In the genomic region with DNA sequence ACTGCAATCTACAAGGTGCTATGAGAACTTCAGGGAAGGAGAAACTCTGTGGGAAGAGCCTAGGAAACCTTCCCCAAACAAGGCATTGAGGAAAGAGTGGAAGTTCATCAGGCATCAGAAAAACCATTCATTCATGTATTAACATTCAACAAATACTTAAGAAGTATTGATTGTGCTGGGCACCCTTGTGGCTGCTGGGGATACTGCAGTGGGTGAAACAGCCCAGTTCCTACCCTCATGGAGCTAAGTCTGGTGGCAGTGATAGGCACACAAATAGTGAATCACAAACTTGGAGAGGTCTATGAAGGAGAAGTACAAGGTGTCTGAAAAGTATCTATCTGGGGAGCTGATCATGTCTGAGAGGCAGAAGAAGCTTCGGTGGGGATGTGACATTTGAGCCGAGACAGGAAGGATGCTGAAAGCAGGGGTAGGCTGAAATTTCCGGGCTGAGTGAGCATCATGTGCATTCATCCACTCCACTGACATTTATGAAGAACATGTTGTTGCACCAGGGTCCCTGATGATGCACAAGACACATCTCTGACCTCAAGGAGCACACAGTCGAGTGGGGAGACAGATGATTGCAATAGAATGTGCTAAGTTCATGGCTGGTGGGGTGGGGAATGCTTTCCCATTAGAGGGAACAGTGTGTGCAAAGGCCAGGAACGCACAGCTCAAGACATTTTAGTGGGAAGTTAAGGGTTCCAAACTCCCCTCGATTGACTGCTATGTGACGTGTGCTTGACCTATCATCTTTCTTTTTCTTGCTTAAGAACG, we compare ENCODE assay signal across 8 cellular contexts.
DNase-seq lines count a peak whose midpoint lies in the region; ATAC-seq, FAIRE-seq and TF ChIP-seq lines count a peak whose summit lies in the region.

No MANE protein-coding gene starts in this region.

- FAIRE-seq in K562 (lab: Jason Lieb, UNC), result no peak

- ATAC-seq in DND-41 (ENCODE audit: insufficient read depth, low read depth) (no peak), K562 (0 out of 3 replicates have a peak, but pooled peaks have one; percentile 40)

- WGBS in K562 (ENCODE audit: insufficient coverage, low coverage, missing lambda C conversion rate), result 0% methylated on average over 8 of the region's 8 CpGs

- H3K4me3 ChIP-seq in DND-41 (ENCODE audit: low read depth in 1 of 2, low read length in 2 of 2) (no peak overlapping the region), OCI-LY3 (ENCODE audit: low read length) (no peak overlapping the region), K562 (no peak overlapping the region), osteoblast (ENCODE audit: insufficient read depth, low read length) (no peak overlapping the region), colonic mucosa (no peak overlapping the region)

- H3K9me1 ChIP-seq in K562 (ENCODE audit: control insufficient read depth, insufficient read depth, low read length), result no peaks in the 10 kb centered on the region

- POLR2A ChIA-PET in K562 (lab: Yijun Ruan, JAX), result no interaction called here

- no peaks in the 10 kb centered on the region for H3K79me2 ChIP-seq in DND-41 (ENCODE audit: insufficient read depth, low read length)
- H3K79me2 ChIP-seq in OCI-LY3 (ENCODE audit: low read length), result no peaks in the 10 kb centered on the region
- H3K79me2 ChIP-seq in K562 (ENCODE audit: control insufficient read depth, insufficient read depth, low read length), result no peaks in the 10 kb centered on the region
- H3K79me2 ChIP-seq in osteoblast (ENCODE audit: insufficient read depth, low read length), result no peaks in the 10 kb centered on the region

- intact Hi-C loops in K562 (cut with micrococcal nuclease), result no loop called here
- intact Hi-C loops in colonic mucosa (cut with DNase I), result no loop called here

- in situ Hi-C loops in K562 (cut with MboI), result no loop called here

- TF ChIP-seq EP300 in K562 (IDR thresholded peaks at IDR 0.05; ENCODE audit: low read length), result no peak

- no peak for TF ChIP-seq RAD21 in K562 (CRISPR knock-in tag; conservative IDR thresholded peaks at IDR 0.05 in 1 of 2, IDR thresholded peaks at IDR 0.05 in 1 of 2)

- H3K4me1 ChIP-seq in DND-41 (ENCODE audit: insufficient read depth, low read length) (no peaks in the 10 kb centered on the region), OCI-LY3 (ENCODE audit: low read length) (peaks cover 12% of the 10 kb centered on the region), K562 (replicated peaks in 1 of 2; ENCODE audit: control insufficient read depth in 2 of 2, insufficient read depth in 2 of 2, low read length in 2 of 2) (no peaks in the 10 kb centered on the region), osteoblast (ENCODE audit: insufficient read depth, low read length) (no peaks in the 10 kb centered on the region), colonic mucosa (no peaks in the 10 kb centered on the region)

- TF ChIP-seq CTCF in DND-41 (IDR thresholded peaks at IDR 0.05; ENCODE audit: borderline replicate concordance, extremely low read depth, low read length, poor library complexity, severe bottlenecking) (peak; percentile 43), OCI-LY3 (IDR thresholded peaks at IDR 0.05; ENCODE audit: low read depth, low read length) (peak; percentile 49), K562 (IDR thresholded peaks at IDR 0.05 in 2 of 3, conservative IDR thresholded peaks at IDR 0.05 in 1 of 3; ENCODE audit: insufficient read depth in 2 of 3, low read depth in 1 of 3, low read length in 3 of 3) (peak in 1 of 3 experiments; percentile 41; a peak in 1 of 6 replicates), osteoblast (IDR thresholded peaks at IDR 0.05; ENCODE audit: extremely low read depth, low read depth, low read length) (peak; percentile 58), colonic mucosa (IDR thresholded peaks at IDR 0.05) (no peak)

- H3K9me3 ChIP-seq in DND-41 (ENCODE audit: insufficient read depth, low read length, severe bottlenecking), result no peaks in the 10 kb centered on the region
- H3K9me3 ChIP-seq in OCI-LY3 (ENCODE audit: insufficient read depth, low read length), result peaks cover 10% of the 10 kb centered on the region; the same call in 1 of the 2 replicates
- H3K9me3 ChIP-seq in K562 (replicated peaks; ENCODE audit: control insufficient read depth, insufficient read depth, low read depth, low read length), result no peaks in the 10 kb centered on the region
- no peaks in the 10 kb centered on the region for H3K9me3 ChIP-seq in osteoblast (ENCODE audit: low read depth, low read length)
- H3K9me3 ChIP-seq in colonic mucosa, result no peaks in the 10 kb centered on the region

- no peak for TF ChIP-seq POLR2A in K562 (conservative IDR thresholded peaks at IDR 0.05)

- CTCF ChIA-PET in K562 (lab: Yijun Ruan, JAX; ENCODE audit: low intra/inter-chr PET ratio), result no interaction called here

- H3K27me3 ChIP-seq in DND-41 (ENCODE audit: insufficient read depth, low read length, poor library complexity) (no peaks in the 10 kb centered on the region), OCI-LY3 (ENCODE audit: low read depth, low read length) (peaks cover 86% of the 10 kb centered on the region), K562 (ENCODE audit: control insufficient read depth in 2 of 2, insufficient read depth in 2 of 2, low read length in 2 of 2) (peaks cover 0 to 5% of the 10 kb centered on the region in 2 experiments; a peak in 1 of 5 replicates), osteoblast (ENCODE audit: insufficient read depth, low read length) (no peaks in the 10 kb centered on the region), colonic mucosa (no peaks in the 10 kb centered on the region)

- H3K36me3 ChIP-seq in DND-41 (ENCODE audit: insufficient read depth, low read length) (no peaks in the 10 kb centered on the region), OCI-LY3 (replicated peaks; ENCODE audit: low read depth, low read length) (peaks cover 7% of the 10 kb centered on the region), K562 (ENCODE audit: control insufficient read depth, insufficient read depth, low read length) (no peaks in the 10 kb centered on the region), osteoblast (ENCODE audit: insufficient read depth, low read length) (no peaks in the 10 kb centered on the region), colonic mucosa (no peaks in the 10 kb centered on the region)

- H2AFZ ChIP-seq in DND-41 (ENCODE audit: low read depth, low read length), result no peak overlapping the region
- no peak overlapping the region for H2AFZ ChIP-seq in OCI-LY3 (ENCODE audit: low read depth, low read length)
- H2AFZ ChIP-seq in K562 (ENCODE audit: low read depth, low read length), result no peak overlapping the region
- no peak overlapping the region for H2AFZ ChIP-seq in osteoblast (ENCODE audit: low read length)

- no peak overlapping the region for H3K9ac ChIP-seq in DND-41 (ENCODE audit: low read depth, low read length)
- H3K9ac ChIP-seq in OCI-LY3 (ENCODE audit: low read length), result no peak overlapping the region
- H3K9ac ChIP-seq in K562 (ENCODE audit: insufficient read depth in 1 of 2, low read depth in 2 of 2, low read length in 2 of 2), result no peak overlapping the region
- no peak overlapping the region for H3K9ac ChIP-seq in colonic mucosa (ENCODE audit: low read depth in 2 of 2, low read length in 2 of 2)

- no peaks in the 10 kb centered on the region for H4K20me1 ChIP-seq in DND-41 (ENCODE audit: insufficient read depth, low read length)
- H4K20me1 ChIP-seq in OCI-LY3 (ENCODE audit: insufficient read depth, low read length), result no peaks in the 10 kb centered on the region
- no peaks in the 10 kb centered on the region for H4K20me1 ChIP-seq in K562 (replicated peaks; ENCODE audit: control insufficient read depth, insufficient read depth, low read length)
- no peaks in the 10 kb centered on the region for H4K20me1 ChIP-seq in osteoblast (ENCODE audit: insufficient read depth, low read length)

- no peak overlapping the region for H3K27ac ChIP-seq in DND-41 (ENCODE audit: low read length)
- no peak overlapping the region for H3K27ac ChIP-seq in OCI-LY3 (ENCODE audit: low read length)
- H3K27ac ChIP-seq in K562 (ENCODE audit: extremely low read depth, low read depth, low read length), result no peak overlapping the region
- no peak overlapping the region for H3K27ac ChIP-seq in osteoblast (ENCODE audit: low read depth, low read length)
- no peak overlapping the region for H3K27ac ChIP-seq in colonic mucosa

- BruUV-seq in K562 (replicated peaks; lab: Mats Ljungman, UMichigan), result no TSS peak

- DNase-seq in DND-41 (no peak), K562 (ENCODE audit: extremely low read depth in 1 of 4, low spot score in 3 of 4) (peak in 2 of 4 experiments; percentile 4 to 8), osteoblast (ENCODE audit: insufficient read length, low spot score, missing footprints) (no peak), colonic mucosa (no peak), NCI-H1105 treated with DMSO at 0.1 percent for 48 hours (lab: John Stamatoyannopoulos, UW) (no peak), NCI-H1105 (lab: John Stamatoyannopoulos, UW) (no peak), amygdala (lab: John Stamatoyannopoulos, UW) (no peak)

- H3K4me2 ChIP-seq in DND-41 (ENCODE audit: insufficient read depth, low read length), result no peak overlapping the region
- H3K4me2 ChIP-seq in OCI-LY3 (ENCODE audit: low read length), result no peak overlapping the region
- H3K4me2 ChIP-seq in K562 (ENCODE audit: insufficient read depth, low read length), result no peak overlapping the region
- H3K4me2 ChIP-seq in osteoblast (ENCODE audit: insufficient read depth, low read length), result no peak overlapping the region

TF ChIP-seq in K562, 482 proteins besides CTCF, POLR2A, EP300 and RAD21 (continues in another document):
- TF ChIP-seq STAT5A (IDR thresholded peaks at IDR 0.05; ENCODE audit: borderline replicate concordance, low read length) (no peak), RHOXF2B (CRISPR knock-in tag; conservative IDR thresholded peaks at IDR 0.05) (no peak)
